ENCODE assay signal across 8 cellular contexts in genomic region chr9:70601000-70601929, GRCh38.
A peak's percentile ranks its signal among the peaks of the same experiment; 100 is the strongest.
DNase-seq lines count a peak whose midpoint lies in the region; ATAC-seq and TF ChIP-seq lines count a peak whose summit lies in the region.

No MANE protein-coding gene starts in this region.

- H3K36me3 ChIP-seq in MG63 (no peaks in the 10 kb centered on the region), prostate gland (no peaks in the 10 kb centered on the region)

- H3K4me3 ChIP-seq in MG63 = no peak overlapping the region
- no peak overlapping the region for H3K4me3 ChIP-seq in prostate gland

- no peaks in the 10 kb centered on the region for H3K9me3 ChIP-seq in MG63
- no peaks in the 10 kb centered on the region for H3K9me3 ChIP-seq in prostate gland

- H3K27ac ChIP-seq in VCaP (peak overlapping the region; percentile 62), prostate gland (peak overlapping the region; percentile 76 to 77)

- H3K4me1 ChIP-seq in prostate gland (replicated peaks) = peaks cover 9% of the 10 kb centered on the region

- DNase-seq in MG63 (peak; percentile 95), head of caudate nucleus (peak; percentile 53 to 94 (median 87)), prostate gland (ENCODE audit: low spot score) (peak; percentile 92), GM10248 (ENCODE audit: extremely low spot score) (no peak), T-helper 1 cell (no peak)

- no peak for TF ChIP-seq CTCF in VCaP (conservative IDR thresholded peaks at IDR 0.05)
- TF ChIP-seq CTCF in prostate gland (IDR thresholded peaks at IDR 0.05) = peak in 1 of 4 experiments; percentile 10
- no peak for TF ChIP-seq CTCF in GM10248 (IDR thresholded peaks at IDR 0.05; ENCODE audit: control extremely low read depth, extremely low read depth, low read depth, missing control alignments)

- CTCF ChIA-PET in GM10248 (lab: Yijun Ruan, JAX) = interaction anchor here (0.7 to 2.2 kb wide), 17 partner anchors 10 to 630 kb away, joined by 3 to 27 read pairs (median 5); no protein-coding TSS in a partner anchor

- TF ChIP-seq POLR2A in prostate gland (IDR thresholded peaks at IDR 0.05) = no peak

- no peaks in the 10 kb centered on the region for H3K27me3 ChIP-seq in MG63
- H3K27me3 ChIP-seq in prostate gland (replicated peaks; ENCODE audit: insufficient read depth) = no peaks in the 10 kb centered on the region

- intact Hi-C loops in head of caudate nucleus (cut with DNase I) = loop anchor here (5.0 kb wide), 3 partner anchors 119 to 629 kb away; no protein-coding TSS in a partner anchor
- intact Hi-C loops in prostate gland (cut with DNase I) = loop anchor here (1.0 to 5.0 kb wide), 6 partner anchors 116 to 629 kb away; partner anchors contain the start of gene SMC5

- ATAC-seq in GM19463 (IDR thresholded peaks at IDR 0.05; ENCODE audit: unreplicated experiment) (no peak), HG02678 (IDR thresholded peaks at IDR 0.05; ENCODE audit: unreplicated experiment) (no peak)

- POLR2A ChIA-PET in GM10248 (lab: Yijun Ruan, JAX) = no interaction called here

- WGBS in prostate gland = 31% methylated on average over 30 of the region's 30 CpGs

Comparison
In these comparisons a context has a peak if more than half of its experiments do, and no peak if none do; other contexts are left out.
1. DNase-seq: peak in MG63 (single experiment), head of caudate nucleus (42 of 42) and prostate gland (single experiment); none in GM10248 (single experiment) and T-helper 1 cell (0 of 5).